1 cellular context compared by ENCODE assay signal in the genomic region with DNA sequence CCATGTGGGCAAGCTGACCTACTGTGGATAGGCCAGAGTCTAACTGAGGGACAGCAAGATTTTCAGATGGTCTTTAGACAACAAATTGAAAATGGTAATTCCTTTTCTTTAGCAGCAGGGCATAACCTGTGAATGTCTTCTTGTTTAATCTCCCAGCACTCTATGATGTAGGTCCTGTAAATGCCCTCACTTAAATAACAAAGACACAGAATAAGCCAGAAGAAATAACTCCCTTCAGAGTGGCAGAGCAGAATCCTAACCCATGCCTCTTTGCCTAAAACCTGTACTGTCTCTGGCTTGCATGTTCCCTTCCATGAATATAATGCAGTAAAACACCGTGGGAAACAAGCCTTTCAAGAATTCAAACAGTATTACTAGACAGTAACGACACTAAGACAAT.
TF ChIP-seq lines count a peak whose summit lies in the region.

No MANE protein-coding gene starts in this region.

TF ChIP-seq in IMR-90, 13 proteins besides CTCF, POLR2A, EP300 and RAD21:
- TF ChIP-seq FOS (IDR thresholded peaks at IDR 0.05; ENCODE audit: low read depth, low read length) (no peak), MXI1 (IDR thresholded peaks at IDR 0.05; ENCODE audit: borderline replicate concordance, low read depth, low read length) (no peak), USF2 (IDR thresholded peaks at IDR 0.05; ENCODE audit: low read depth, low read length) (no peak), SMC3 (IDR thresholded peaks at IDR 0.05; ENCODE audit: low read depth, low read length) (no peak), NFE2L2 (IDR thresholded peaks at IDR 0.05; ENCODE audit: low read depth, low read length) (no peak), MAZ (IDR thresholded peaks at IDR 0.05; ENCODE audit: borderline replicate concordance, low read depth, low read length) (no peak), ELK1 (IDR thresholded peaks at IDR 0.05; ENCODE audit: borderline replicate concordance, low read depth, low read length) (no peak), CEBPB (IDR thresholded peaks at IDR 0.05; ENCODE audit: low read depth, low read length) (no peak), MAFK (IDR thresholded peaks at IDR 0.05; ENCODE audit: low read depth, low read length) (no peak), CHD1 (IDR thresholded peaks at IDR 0.05; ENCODE audit: low read depth, low read length) (no peak), RFX5 (IDR thresholded peaks at IDR 0.05; ENCODE audit: low read depth, low read length) (no peak), BHLHE40 (IDR thresholded peaks at IDR 0.05; ENCODE audit: low read depth, low read length) (no peak)
